8 cellular contexts compared by ENCODE assay signal in the genomic region with DNA sequence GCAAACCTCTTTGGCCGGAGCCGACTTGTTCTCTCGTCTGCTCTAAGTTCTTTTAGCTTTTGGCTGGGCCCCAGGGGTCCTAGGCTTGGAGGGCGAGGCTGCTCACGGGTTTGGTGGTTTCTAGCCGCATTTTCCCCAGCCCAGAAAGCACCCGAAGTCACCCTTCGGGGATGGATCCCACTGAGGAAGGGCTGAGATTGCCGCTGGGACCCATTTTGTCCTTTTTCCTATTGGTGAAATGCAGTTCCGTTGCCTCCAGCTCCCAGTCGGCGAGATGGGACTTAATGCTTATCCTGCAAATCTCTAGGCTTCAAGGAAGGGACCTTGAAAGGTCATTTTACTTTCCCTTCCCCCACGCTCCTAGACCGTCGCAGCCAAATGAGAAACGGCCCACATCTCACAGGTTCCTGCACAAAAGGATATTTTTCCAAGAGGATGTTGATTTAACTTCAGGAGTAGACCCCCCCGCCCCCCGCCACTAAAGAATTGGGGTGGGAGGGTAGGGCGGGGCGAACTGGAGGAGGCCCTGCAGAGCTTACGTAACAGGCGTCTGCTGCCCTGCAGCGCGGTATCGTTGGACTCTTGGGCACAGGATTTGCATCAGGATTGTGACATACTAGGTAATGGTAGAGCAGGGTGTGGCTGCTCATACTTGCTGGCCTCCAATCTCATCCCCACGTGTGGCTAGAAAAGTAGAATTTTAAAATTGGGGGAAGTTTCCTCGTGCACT.
DNase-seq lines count a peak whose midpoint lies in the region; ATAC-seq and TF ChIP-seq lines count a peak whose summit lies in the region.

No MANE protein-coding gene starts in this region.

- H3K9me3 ChIP-seq in Loucy (ENCODE audit: insufficient read depth, low read depth, low read length): no peaks in the 10 kb centered on the region

- TF ChIP-seq CTCF in Loucy (conservative IDR thresholded peaks at IDR 0.05; ENCODE audit: low read length): no peak

- peak overlapping the region; percentile 82 for H3K27ac ChIP-seq in cingulate gyrus (ENCODE audit: low read depth, low read length)

- H3K9me2 ChIP-seq in Loucy (replicated peaks; ENCODE audit: low read depth, low read length): no peaks in the 10 kb centered on the region

- ATAC-seq in GM19043 (IDR thresholded peaks at IDR 0.05; ENCODE audit: low read depth, unreplicated experiment) (peak; percentile 21), HG03469 (IDR thresholded peaks at IDR 0.05; ENCODE audit: unreplicated experiment) (no peak)

- peaks cover 63% of the 10 kb centered on the region for H3K79me2 ChIP-seq in Loucy (ENCODE audit: insufficient read depth, low read length)

- H3F3A ChIP-seq in Loucy (ENCODE audit: low read depth): no peaks in the 10 kb centered on the region

- H3K9ac ChIP-seq in Loucy (ENCODE audit: low read depth, low read length, poor library complexity, severe bottlenecking): peak overlapping the region; percentile 100

- peak overlapping the region; percentile 99 for H3K4me2 ChIP-seq in Loucy (ENCODE audit: low read depth, low read length, poor library complexity, severe bottlenecking)

- H3K36me3 ChIP-seq in Loucy (ENCODE audit: insufficient read depth, low read length): peaks cover 32% of the 10 kb centered on the region

- H2AFZ ChIP-seq in Loucy (ENCODE audit: low read length): no peak overlapping the region

- peaks cover 5% of the 10 kb centered on the region for H3K27me3 ChIP-seq in Loucy (ENCODE audit: insufficient read depth, low read length, poor library complexity, severe bottlenecking)

- H3K4me3 ChIP-seq in Loucy (ENCODE audit: low read length, poor library complexity, severe bottlenecking): peak overlapping the region; percentile 100

- H4K20me1 ChIP-seq in Loucy (ENCODE audit: insufficient read depth, low read length, poor library complexity, severe bottlenecking): peaks cover 55% of the 10 kb centered on the region

- peak; percentile 30 to 56 for DNase-seq in AML-193 (lab: John Stamatoyannopoulos, UW)
- DNase-seq in T-helper 1 cell: peak; percentile 12 to 64 (median 25)
- peak; percentile 52 for DNase-seq in left kidney (ENCODE audit: low read depth, low spot score)
- DNase-seq in stimulated activated CD8-positive, alpha-beta memory T cell treated with anti-CD3 and anti-CD28 coated beads, Interleukin-4, amount 100 ng/mL, for 48 hours: peak; percentile 38

- H3K4me1 ChIP-seq in Loucy (ENCODE audit: insufficient read depth, low read length, poor library complexity, severe bottlenecking): peaks cover 29% of the 10 kb centered on the region
